ENCODE assay signal across 22 cellular contexts in genomic region chr19:29105629-29106352, GRCh38.
"Had no signal": no experiment of that assay in that cellular context is flagged by ENCODE, and none has a peak within 500 bp of the region (broad histone marks: within the 10 kb centered on the region; RNA-seq: fewer than 3 reads in every experiment).

No MANE protein-coding gene starts in this region.

- H3K36me3 ChIP-seq: breast epithelium had no signal

- H3K9me3 ChIP-seq: breast epithelium had no signal

- H3K27ac ChIP-seq: breast epithelium, SK-N-MC, VCaP had no signal

- DNase-seq: activated CD4-positive, alpha-beta memory T cell treated with anti-CD3 and anti-CD28 coated beads, Interleukin-2, amount 10 ng/mL, durations not matched to agents 7 days and 5 days; activated CD4-positive, alpha-beta T cell treated with anti-CD3 and anti-CD28 coated beads for 36 hours; activated CD4-positive, alpha-beta T cell treated with anti-CD3 and anti-CD28 coated beads, Interleukin-2, amount 50 U/mL, for 1 hour; activated CD8-positive, alpha-beta memory T cell treated with anti-CD3 and anti-CD28 coated beads, Interleukin-2, amount 50 U/mL, for 4 hours; central memory CD4-positive, alpha-beta T cell; Kasumi-1; NCI-H1105 treated with DMSO at 0.1 percent for 48 hours; NCI-H1436 treated with DMSO at 0.1 percent for 48 hours; NCI-H187; NCI-H2081; NCI-H510A treated with DMSO at 0.1 percent for 48 hours; NCI-H69; NK-92 treated with Interleukin-12 subunit alpha and Interleukin-12 subunit beta, amount 100 ng/mL, for 24 hours; OCI-M1; RPMI8226; T-cell; T-helper 2 cell; T1000 had no signal

- H3K4me3 ChIP-seq: breast epithelium, SK-N-MC had no signal

- H3K27me3 ChIP-seq: breast epithelium had no signal

- H3K27ac Mint-ChIP-seq: activated CD4-positive, alpha-beta memory T cell treated with anti-CD3 and anti-CD28 coated beads, Interleukin-2, amount 10 ng/mL, durations not matched to agents 7 days and 5 days; activated CD4-positive, alpha-beta T cell treated with anti-CD3 and anti-CD28 coated beads for 36 hours; activated naive CD4-positive, alpha-beta T cell treated with anti-CD3 and anti-CD28 coated beads, Interleukin-2, amount 50 U/mL, for 24 hours; T-cell had no signal

- H3K36me3 Mint-ChIP-seq: activated naive CD4-positive, alpha-beta T cell treated with anti-CD3 and anti-CD28 coated beads, Interleukin-2, amount 50 U/mL, for 24 hours; T-cell had no signal

- H3K4me3 Mint-ChIP-seq: activated CD4-positive, alpha-beta memory T cell treated with anti-CD3 and anti-CD28 coated beads, Interleukin-2, amount 10 ng/mL, durations not matched to agents 7 days and 5 days; activated CD4-positive, alpha-beta T cell treated with anti-CD3 and anti-CD28 coated beads for 36 hours; activated naive CD4-positive, alpha-beta T cell treated with anti-CD3 and anti-CD28 coated beads, Interleukin-2, amount 50 U/mL, for 24 hours; T-cell had no signal

- H3K4me1 Mint-ChIP-seq: activated CD4-positive, alpha-beta memory T cell treated with anti-CD3 and anti-CD28 coated beads, Interleukin-2, amount 10 ng/mL, durations not matched to agents 7 days and 5 days; activated CD4-positive, alpha-beta T cell treated with anti-CD3 and anti-CD28 coated beads for 36 hours; activated naive CD4-positive, alpha-beta T cell treated with anti-CD3 and anti-CD28 coated beads, Interleukin-2, amount 50 U/mL, for 24 hours; T-cell had no signal

- H3K27me3 Mint-ChIP-seq: activated CD4-positive, alpha-beta memory T cell treated with anti-CD3 and anti-CD28 coated beads, Interleukin-2, amount 10 ng/mL, durations not matched to agents 7 days and 5 days; activated CD4-positive, alpha-beta T cell treated with anti-CD3 and anti-CD28 coated beads for 36 hours; T-cell had no signal

- H3K4me1 ChIP-seq: breast epithelium had no signal
